10 cellular contexts compared by ENCODE assay signal in genomic region chr21:14875704-14876364, GRCh38.
DNase-seq lines count a peak whose midpoint lies in the region; ATAC-seq, FAIRE-seq and TF ChIP-seq lines count a peak whose summit lies in the region.
"Had no signal": no experiment of that assay in that cellular context is flagged by ENCODE, and none has a peak within 500 bp of the region (broad histone marks: within the 10 kb centered on the region; RNA-seq: fewer than 3 reads in every experiment).

No MANE protein-coding gene starts in this region.

- CTCF ChIA-PET in HepG2 (lab: Yijun Ruan, JAX; ENCODE audit: low intra/inter-chr PET ratio, low total read pairs): no interaction called here

- FAIRE-seq in HepG2 (lab: Jason Lieb, UNC): no peak
- FAIRE-seq: endothelial cell of umbilical vein had no signal

- TF ChIP-seq CTCF in HepG2 (CRISPR knock-in tag; IDR thresholded peaks at IDR 0.05) (no peak), right lobe of liver (IDR thresholded peaks at IDR 0.05) (no peak), VCaP (conservative IDR thresholded peaks at IDR 0.05) (no peak), upper lobe of right lung (IDR thresholded peaks at IDR 0.05) (no peak)

- TF ChIP-seq EP300 in HepG2 (IDR thresholded peaks at IDR 0.05; ENCODE audit: low read depth in 2 of 2, low read length in 2 of 2): no peak
- no peak for TF ChIP-seq EP300 in HepG2 (CRISPR knock-in tag; IDR thresholded peaks at IDR 0.05; ENCODE audit: borderline replicate concordance)

- POLR2A ChIA-PET in HepG2 (lab: Yijun Ruan, JAX): interaction anchor here (5.7 kb wide), 1 partner anchor 13 kb away, joined by 82 read pairs; no protein-coding TSS in a partner anchor

- WGBS in HepG2 (ENCODE audit: low lambda C conversion rate): 97% methylated on average over 7 of the region's 7 CpGs
- WGBS in right lobe of liver (ENCODE audit: insufficient coverage, low coverage, low lambda C conversion rate, missing lambda C conversion rate): 63% methylated on average over 5 of the region's 7 CpGs

- H3K27ac ChIP-seq in HepG2 (ENCODE audit: extremely low read length, insufficient read depth, low read length) (peak overlapping the region; percentile 96), right lobe of liver (no peak overlapping the region), VCaP (peak overlapping the region; percentile 53; the same call in 1 of the 2 replicates), upper lobe of right lung (no peak overlapping the region)

- H3K4me1 ChIP-seq in HepG2 (ENCODE audit: insufficient read depth, low read length) (peaks cover 73% of the 10 kb centered on the region), right lobe of liver (peaks cover 0 to 48% (median 13%) of the 10 kb centered on the region in 4 donors), upper lobe of right lung (peaks cover 13% of the 10 kb centered on the region)

- H3K27me3 ChIP-seq in HepG2 (ENCODE audit: control insufficient read depth in 1 of 2, insufficient read depth in 2 of 2, low read length in 2 of 2) (no peaks in the 10 kb centered on the region), right lobe of liver (no peaks in the 10 kb centered on the region), upper lobe of right lung (no peaks in the 10 kb centered on the region)

- H3K27ac Mint-ChIP-seq in activated naive CD8-positive, alpha-beta T cell treated with anti-CD3 and anti-CD28 coated beads, Interleukin-2, amount 50 U/mL, for 24 hours: no peak overlapping the region

- H3K4me1 Mint-ChIP-seq in activated naive CD8-positive, alpha-beta T cell treated with anti-CD3 and anti-CD28 coated beads, Interleukin-2, amount 50 U/mL, for 24 hours: peaks cover 18% of the 10 kb centered on the region

- H3K36me3 ChIP-seq in HepG2 (replicated peaks in 1 of 2; ENCODE audit: control insufficient read depth in 1 of 2, insufficient read depth in 2 of 2, low read length in 2 of 2) (no peaks in the 10 kb centered on the region), right lobe of liver (no peaks in the 10 kb centered on the region), upper lobe of right lung (no peaks in the 10 kb centered on the region)

- 0 out of 2 replicates have a peak overlapping the region, but pooled peaks have one; percentile 1 for H3K4me2 ChIP-seq in HepG2 (ENCODE audit: low read depth, low read length)

- TF ChIP-seq POLR2A in HepG2 (IDR thresholded peaks at IDR 0.05; ENCODE audit: insufficient read depth in 1 of 2, low read depth in 2 of 2, low read length in 2 of 2) (no peak), right lobe of liver (IDR thresholded peaks at IDR 0.05) (no peak)

- ATAC-seq in HepG2 (no peak), right lobe of liver (no peak), HG02943 (IDR thresholded peaks at IDR 0.05; ENCODE audit: low read depth, unreplicated experiment) (peak; percentile 65), upper lobe of right lung (peak; percentile 37)
- ATAC-seq in activated naive CD8-positive, alpha-beta T cell treated with anti-CD3 and anti-CD28 coated beads, Interleukin-2, amount 50 U/mL, for 24 hours: no peak

- no peak overlapping the region for H2AFZ ChIP-seq in HepG2 (ENCODE audit: low read length)

- H3K4me3 ChIP-seq in HepG2 (replicated peaks in 1 of 3; ENCODE audit: insufficient read depth in 1 of 3, low read depth in 2 of 3, low read length in 3 of 3) (no peak overlapping the region), right lobe of liver (no peak overlapping the region), upper lobe of right lung (no peak overlapping the region)

- BruUV-seq in HepG2 (replicated peaks; lab: Mats Ljungman, UMichigan): no TSS peak

- H3K9me3 ChIP-seq in HepG2 (ENCODE audit: low read length) (no peaks in the 10 kb centered on the region), right lobe of liver (no peaks in the 10 kb centered on the region), upper lobe of right lung (no peaks in the 10 kb centered on the region)

- TF ChIP-seq RAD21 in HepG2 (CRISPR knock-in tag; IDR thresholded peaks at IDR 0.05): no peak

- H3K4me3 Mint-ChIP-seq in activated naive CD8-positive, alpha-beta T cell treated with anti-CD3 and anti-CD28 coated beads, Interleukin-2, amount 50 U/mL, for 24 hours: no peak overlapping the region

- H3K27me3 Mint-ChIP-seq in activated naive CD8-positive, alpha-beta T cell treated with anti-CD3 and anti-CD28 coated beads, Interleukin-2, amount 50 U/mL, for 24 hours: no peaks in the 10 kb centered on the region

- in situ Hi-C loops in HepG2 (cut with HindIII; ENCODE audit: extremely low pct_ligation_motif_present, low pct_unique_long_range_greater_than_20kb): no loop called here

- DNase-seq in HepG2 (ENCODE audit: low spot score) (peak; percentile 11), right lobe of liver (no peak), upper lobe of right lung (no peak), ecto neural progenitor cell (ENCODE audit: low spot score) (no peak), NCI-H774 (lab: John Stamatoyannopoulos, UW) (no peak)
- DNase-seq in activated naive CD8-positive, alpha-beta T cell treated with anti-CD3 and anti-CD28 coated beads, Interleukin-2, amount 50 U/mL, for 24 hours: no peak
- DNase-seq: NK-92 treated with Interleukin-12 subunit alpha and Interleukin-12 subunit beta, amount 100 ng/mL, for 24 hours had no signal

- intact Hi-C loops in HepG2 (cut with micrococcal nuclease; ENCODE audit: unreplicated experiment): loop anchor here (5.0 kb wide), 1 partner anchor 566 kb away; no protein-coding TSS in a partner anchor
- intact Hi-C loops in right lobe of liver (cut with DNase I): no loop called here
- intact Hi-C loops in upper lobe of right lung (cut with DNase I): no loop called here

- no peaks in the 10 kb centered on the region for H4K20me1 ChIP-seq in HepG2 (ENCODE audit: insufficient read depth, low read length)

- H3K9me3 Mint-ChIP-seq in activated naive CD8-positive, alpha-beta T cell treated with anti-CD3 and anti-CD28 coated beads, Interleukin-2, amount 50 U/mL, for 24 hours: no peaks in the 10 kb centered on the region

- no peaks in the 10 kb centered on the region for H3K36me3 Mint-ChIP-seq in activated naive CD8-positive, alpha-beta T cell treated with anti-CD3 and anti-CD28 coated beads, Interleukin-2, amount 50 U/mL, for 24 hours (ENCODE audit: low read depth)

- H3K9ac ChIP-seq in HepG2 (ENCODE audit: insufficient read depth, low read depth, low read length): 0 out of 2 replicates have a peak overlapping the region, but pooled peaks have one; percentile 2

- H3K79me2 ChIP-seq in HepG2 (ENCODE audit: insufficient read depth, low read length): peaks cover 10% of the 10 kb centered on the region

TF ChIP-seq in HepG2, 621 proteins besides CTCF, POLR2A, EP300 and RAD21:
- TF ChIP-seq NR2F6 (IDR thresholded peaks at IDR 0.05): peak; percentile 59
- TF ChIP-seq NR2F6 (CRISPR knock-in tag; IDR thresholded peaks at IDR 0.05): 0 out of 2 replicates have a peak, but pooled peaks have one; percentile 3
- no peak for TF ChIP-seq ZNF563 (CRISPR knock-in tag; IDR thresholded peaks at IDR 0.05)
- TF ChIP-seq SMAD9 (CRISPR knock-in tag; IDR thresholded peaks at IDR 0.05): no peak
- 0 out of 2 replicates have a peak, but pooled peaks have one; percentile 31 for TF ChIP-seq NR2C2 (CRISPR knock-in tag; IDR thresholded peaks at IDR 0.05; ENCODE audit: borderline replicate concordance)
TF ChIP-seq in HepG2: peak in this region for 2.

Comparison
In these comparisons a context has a peak if more than half of its experiments do, and no peak if none do; other contexts are left out.
1. H3K27ac ChIP-seq: peak in HepG2 (single experiment) and VCaP (single experiment); none in right lobe of liver (0 of 3) and upper lobe of right lung (single experiment).
2. ATAC-seq: peak in HG02943 (single experiment) and upper lobe of right lung (single experiment); none in HepG2 (single experiment), right lobe of liver (0 of 4) and activated naive CD8-positive, alpha-beta T cell treated with anti-CD3 and anti-CD28 coated beads, Interleukin-2, amount 50 U/mL, for 24 hours (single experiment).